8 cellular contexts compared by ENCODE assay signal in genomic region chr11:125625225-125625593, GRCh38. TPM values are rescaled to one million over a fixed set of nuclear protein-coding genes. Genes with fewer than 3 reads are reported as not detected.
DNase-seq lines count a peak whose midpoint lies in the region; ATAC-seq and TF ChIP-seq lines count a peak whose summit lies in the region.

No MANE protein-coding gene starts in this region.

- peak overlapping the region; percentile 94 for H3K27ac ChIP-seq in CD4-positive, alpha-beta T cell (ENCODE audit: low read depth, low read length)
- peak overlapping the region; percentile 90 for H3K27ac ChIP-seq in subcutaneous abdominal adipose tissue (ENCODE audit: low read depth, low read length)

- H3K4me1 Mint-ChIP-seq in CD4-positive, alpha-beta T cell (ENCODE audit: low read depth), result peaks cover 22% of the 10 kb centered on the region

- H3K36me3 ChIP-seq in adipocyte (ENCODE audit: control insufficient read depth, insufficient read depth, low read length, severe bottlenecking) (peaks cover 16% of the 10 kb centered on the region), subcutaneous abdominal adipose tissue (ENCODE audit: control insufficient read depth in 5 of 5, insufficient read depth in 5 of 5, low read length in 5 of 5) (peaks cover 10 to 19% (median 14%) of the 10 kb centered on the region in 5 donors)

- H3K36me3 Mint-ChIP-seq in CD4-positive, alpha-beta T cell (ENCODE audit: low read depth), result peaks cover 32% of the 10 kb centered on the region

- no peak for ATAC-seq in CD4-positive, alpha-beta T cell (ENCODE audit: poor library complexity)
- ATAC-seq in HG02943 (IDR thresholded peaks at IDR 0.05; ENCODE audit: low read depth, unreplicated experiment), result peak; percentile 9
- no peak for ATAC-seq in HG03565 (IDR thresholded peaks at IDR 0.05; ENCODE audit: unreplicated experiment)

- intact Hi-C loops in CD4-positive, alpha-beta T cell (cut with DNase I, micrococcal nuclease), result loop anchor here (2.0 to 10.0 kb wide), 10 partner anchors 28 to 660 kb away; partner anchors contain the start of genes CDON (in 1 of the 2), DDX25 (in 1 of the 2), FAM118B (in 1 of the 2) and HYLS1 (in 1 of the 2)

- peak overlapping the region; percentile 100 for H3K4me3 Mint-ChIP-seq in CD4-positive, alpha-beta T cell

- no peak for DNase-seq in CD4-positive, alpha-beta T cell
- DNase-seq in adipocyte (ENCODE audit: low read depth) (no peak), kidney tubule cell (ENCODE audit: low spot score) (no peak), NCI-H510A (lab: John Stamatoyannopoulos, UW) (no peak)

- peak overlapping the region; percentile 83 for H3K4me3 ChIP-seq in adipocyte (ENCODE audit: low read length)
- peak overlapping the region; percentile 91 for H3K4me3 ChIP-seq in iPS-18c (ENCODE audit: insufficient read depth, low read depth, low read length)
- peak overlapping the region; percentile 82 to 96 (median 90) for H3K4me3 ChIP-seq in subcutaneous abdominal adipose tissue (ENCODE audit: low read depth in 1 of 5, low read length in 5 of 5)

- no peak for TF ChIP-seq CTCF in CD4-positive, alpha-beta T cell (IDR thresholded peaks at IDR 0.05)

- no peaks in the 10 kb centered on the region for H3K27me3 ChIP-seq in CD4-positive, alpha-beta T cell (ENCODE audit: control insufficient read depth, insufficient read depth, low read length)
- H3K27me3 ChIP-seq in adipocyte (replicated peaks; ENCODE audit: control insufficient read depth, insufficient read depth, low read length) (no peaks in the 10 kb centered on the region), subcutaneous abdominal adipose tissue (ENCODE audit: control insufficient read depth in 5 of 5, insufficient read depth in 4 of 5, low read length in 5 of 5) (no peaks in the 10 kb centered on the region)

- H3K9ac ChIP-seq in adipocyte (ENCODE audit: low read length) (peak overlapping the region; percentile 97), subcutaneous abdominal adipose tissue (ENCODE audit: low read length in 5 of 5) (peak overlapping the region; percentile 37 to 96 (median 88))

- no peaks in the 10 kb centered on the region for H3K9me3 ChIP-seq in CD4-positive, alpha-beta T cell (ENCODE audit: control insufficient read depth, low read length)
- H3K9me3 ChIP-seq in adipocyte (ENCODE audit: control insufficient read depth, low read length) (no peaks in the 10 kb centered on the region), iPS-18c (ENCODE audit: control insufficient read depth, insufficient read depth, low read length) (no peaks in the 10 kb centered on the region), subcutaneous abdominal adipose tissue (ENCODE audit: control insufficient read depth in 5 of 5, low read length in 5 of 5) (no peaks in the 10 kb centered on the region)

- H3K4me1 ChIP-seq in adipocyte (ENCODE audit: control insufficient read depth, insufficient read depth, low read length), result peaks cover 24% of the 10 kb centered on the region
- peaks cover 1 to 30% (median 23%) of the 10 kb centered on the region in 5 donors for H3K4me1 ChIP-seq in subcutaneous abdominal adipose tissue (ENCODE audit: control insufficient read depth in 5 of 5, insufficient read depth in 5 of 5, low read length in 5 of 5)

- H3K27me3 Mint-ChIP-seq in CD4-positive, alpha-beta T cell, result no peaks in the 10 kb centered on the region

- no peaks in the 10 kb centered on the region for H3K9me3 Mint-ChIP-seq in CD4-positive, alpha-beta T cell

- POLR2A ChIA-PET in CD4-positive, alpha-beta T cell (lab: Charles Lee), result interaction anchor here (0.8 to 5.3 kb wide), 8 partner anchors 13 to 638 kb away, joined by 3 to 61 read pairs (median 5); partner anchors contain the start of genes EI24, HYLS1, PUS3 and STT3A

- CTCF ChIA-PET in CD4-positive, alpha-beta T cell (lab: Charles Lee), result interaction anchor here (1.3 to 1.8 kb wide), 2 partner anchors 33 to 57 kb away, joined by 4 to 5 read pairs; partner anchors contain the start of gene EI24

- peak overlapping the region; percentile 66 for H3K27ac Mint-ChIP-seq in CD4-positive, alpha-beta T cell

RNA-seq across cellular contexts. Expression of gene CHEK1, which starts 0.2 kb away (rescaled TPM):
- total RNA-seq in CD4-positive, alpha-beta T cell, result 1 to 10 TPM; 6.8 to 7.8 TPM

RNA-seq across cellular contexts. Expression of gene STT3A, which starts 32.6 kb away (rescaled TPM):
- 10 to 100 TPM; 35.1 to 38.6 TPM for total RNA-seq in CD4-positive, alpha-beta T cell

RNA-seq across cellular contexts. Expression of gene ACRV1, which starts 55.4 kb away (rescaled TPM):
- not detected for total RNA-seq in CD4-positive, alpha-beta T cell

RNA-seq across cellular contexts. Expression of gene EI24, which starts 55.9 kb away (rescaled TPM):
- 10 to 100 TPM; 21.0 to 22.8 TPM for total RNA-seq in CD4-positive, alpha-beta T cell
